18 cellular contexts compared by ENCODE assay signal in the genomic region with DNA sequence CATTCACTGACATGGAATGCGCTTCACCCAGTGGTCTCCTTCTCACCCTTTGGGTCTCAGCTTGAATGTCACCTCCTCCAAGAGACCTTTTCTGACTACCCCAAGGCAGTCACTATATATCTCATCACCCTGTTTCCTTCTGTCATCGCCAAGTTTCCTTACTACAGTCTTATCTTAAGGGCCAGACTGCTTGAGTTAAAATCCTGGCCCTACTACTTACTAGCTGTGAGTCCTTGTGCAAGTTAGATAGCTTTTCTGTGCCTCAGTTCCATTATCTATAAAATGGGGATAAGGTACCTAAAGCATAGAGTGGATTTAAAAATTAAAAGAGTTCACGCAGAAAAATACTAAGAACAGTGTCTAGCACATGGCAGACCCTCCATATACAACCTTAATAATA.
DNase-seq lines count a peak whose midpoint lies in the region; ATAC-seq and TF ChIP-seq lines count a peak whose summit lies in the region.
"Had no signal": no experiment of that assay in that cellular context is flagged by ENCODE, and none has a peak within 500 bp of the region (broad histone marks: within the 10 kb centered on the region; RNA-seq: fewer than 3 reads in every experiment).

No MANE protein-coding gene starts in this region.

- TF ChIP-seq CTCF in Loucy (conservative IDR thresholded peaks at IDR 0.05; ENCODE audit: low read length) (no peak), nephron progenitor cell (IDR thresholded peaks at IDR 0.05) (no peak)

- no peaks in the 10 kb centered on the region for H3K27me3 ChIP-seq in Loucy (ENCODE audit: insufficient read depth, low read length, poor library complexity, severe bottlenecking)

- peak overlapping the region; percentile 29 for H3K27ac Mint-ChIP-seq in nephron progenitor cell
- H3K27ac Mint-ChIP-seq: activated CD4-positive, alpha-beta T cell treated with anti-CD3 and anti-CD28 coated beads for 36 hours; T-cell had no signal

- H3F3A ChIP-seq in Loucy (ENCODE audit: low read depth) = no peaks in the 10 kb centered on the region

- no peaks in the 10 kb centered on the region for H3K9me2 ChIP-seq in Loucy (replicated peaks; ENCODE audit: low read depth, low read length)

- no peaks in the 10 kb centered on the region for H3K79me2 ChIP-seq in Loucy (ENCODE audit: insufficient read depth, low read length)

- H3K27me3 Mint-ChIP-seq in nephron progenitor cell (ENCODE audit: low read depth, poor library complexity) = peaks cover 8% of the 10 kb centered on the region

- no peaks in the 10 kb centered on the region for H3K36me3 Mint-ChIP-seq in nephron progenitor cell (ENCODE audit: low read depth)
- H3K36me3 Mint-ChIP-seq: T-cell had no signal

- H3K4me3 ChIP-seq in Loucy (ENCODE audit: low read length, poor library complexity, severe bottlenecking) = peak overlapping the region; percentile 49
- H3K4me3 ChIP-seq: psoas muscle, thoracic aorta had no signal

- no peak overlapping the region for H2AFZ ChIP-seq in Loucy (ENCODE audit: low read length)

- ATAC-seq in GM18867 (IDR thresholded peaks at IDR 0.05; ENCODE audit: unreplicated experiment) = peak; percentile 5
- ATAC-seq in HG02642 (IDR thresholded peaks at IDR 0.05; ENCODE audit: poor library complexity, unreplicated experiment) = peak; percentile 20
- ATAC-seq: esophagus mucosa, psoas muscle, T-cell had no signal

- no peaks in the 10 kb centered on the region for H3K36me3 ChIP-seq in Loucy (ENCODE audit: insufficient read depth, low read length)
- H3K36me3 ChIP-seq: thoracic aorta had no signal

- no peak for DNase-seq in nephron progenitor cell
- no peak for DNase-seq in inferior parietal cortex (ENCODE audit: extremely low spot score)
- no peak for DNase-seq in NCI-H146 (lab: John Stamatoyannopoulos, UW)
- no peak for DNase-seq in globus pallidus (ENCODE audit: low spot score)
- DNase-seq: cortex of kidney, DMS79 treated with DMSO at 0.1 percent for 48 hours, hippocampal formation, Karpas-422, NCI-H187 treated with DMSO at 0.1 percent for 48 hours, NCI-H526 treated with DMSO at 0.1 percent for 48 hours, psoas muscle, T-cell had no signal

- peaks cover 11% of the 10 kb centered on the region for H3K4me1 Mint-ChIP-seq in nephron progenitor cell

- no peaks in the 10 kb centered on the region for H3K9me3 Mint-ChIP-seq in nephron progenitor cell
- H3K9me3 Mint-ChIP-seq: T-cell had no signal

- peak overlapping the region; percentile 63 for H3K4me2 ChIP-seq in Loucy (ENCODE audit: low read depth, low read length, poor library complexity, severe bottlenecking)

- no peak overlapping the region for H3K4me3 Mint-ChIP-seq in nephron progenitor cell
- H3K4me3 Mint-ChIP-seq: activated CD4-positive, alpha-beta T cell treated with anti-CD3 and anti-CD28 coated beads for 36 hours; T-cell had no signal

- no peak overlapping the region for H3K9ac ChIP-seq in Loucy (ENCODE audit: low read depth, low read length, poor library complexity, severe bottlenecking)

- H3K9me3 ChIP-seq in Loucy (ENCODE audit: insufficient read depth, low read depth, low read length) = no peaks in the 10 kb centered on the region
- H3K9me3 ChIP-seq: psoas muscle, thoracic aorta had no signal

- H4K20me1 ChIP-seq in Loucy (ENCODE audit: insufficient read depth, low read length, poor library complexity, severe bottlenecking) = no peaks in the 10 kb centered on the region

- peaks cover 15% of the 10 kb centered on the region for H3K4me1 ChIP-seq in Loucy (ENCODE audit: insufficient read depth, low read length, poor library complexity, severe bottlenecking)
- H3K4me1 ChIP-seq: psoas muscle had no signal
